ENCODE assay signal across 1 cellular context in genomic region chr13:97249797-97250495, GRCh38.
TF ChIP-seq lines count a peak whose summit lies in the region.

No MANE protein-coding gene starts in this region.

TF ChIP-seq in HepG2, 621 proteins besides CTCF, POLR2A, EP300 and RAD21:
- TF ChIP-seq HDAC6 (IDR thresholded peaks at IDR 0.05; ENCODE audit: low read depth, low read length) (no peak), TERF1 (CRISPR knock-in tag; IDR thresholded peaks at IDR 0.05) (no peak), CEBPZ (IDR thresholded peaks at IDR 0.05; ENCODE audit: low read length) (no peak), KDM5A (IDR thresholded peaks at IDR 0.05; ENCODE audit: borderline replicate concordance, low read length) (no peak), LBX2 (CRISPR knock-in tag; IDR thresholded peaks at IDR 0.05; ENCODE audit: borderline replicate concordance) (no peak), MAFK (conservative IDR thresholded peaks at IDR 0.05 in 1 of 2, IDR thresholded peaks at IDR 0.05 in 1 of 2; ENCODE audit: low read length in 2 of 2) (peak; percentile 98 to 99), ZNF841 (CRISPR knock-in tag; IDR thresholded peaks at IDR 0.05; ENCODE audit: borderline replicate concordance) (no peak), MAFF (IDR thresholded peaks at IDR 0.05; ENCODE audit: low read depth, low read length) (peak; percentile 99), ZNF772 (CRISPR knock-in tag; IDR thresholded peaks at IDR 0.05) (no peak)
